ENCODE assay signal across 10 cellular contexts in genomic region chr17:82531431-82531881, GRCh38. TPM values are rescaled to one million over a fixed set of nuclear protein-coding genes. Genes with fewer than 3 reads are reported as not detected.
A peak's percentile ranks its signal among the peaks of the same experiment; 100 is the strongest.
DNase-seq lines count a peak whose midpoint lies in the region; TF ChIP-seq lines count a peak whose summit lies in the region.
"Had no signal": no experiment of that assay in that cellular context is flagged by ENCODE, and none has a peak within 500 bp of the region (broad histone marks: within the 10 kb centered on the region; RNA-seq: fewer than 3 reads in every experiment).

No MANE protein-coding gene starts in this region.

- no peak overlapping the region for H3K4me3 ChIP-seq in foreskin fibroblast (ENCODE audit: low read depth in 1 of 2, low read length in 2 of 2)
- H3K4me3 ChIP-seq in stomach smooth muscle (ENCODE audit: low read length in 2 of 2): no peak overlapping the region
- H3K4me3 ChIP-seq in SJCRH30: no peak overlapping the region

- H3K4me1 ChIP-seq in stomach smooth muscle (ENCODE audit: control insufficient read depth, insufficient read depth, low read length): peaks cover 31% of the 10 kb centered on the region
- no peaks in the 10 kb centered on the region; the same call in 1 of the 2 replicates for H3K4me1 ChIP-seq in SJCRH30

- peak overlapping the region; percentile 35 for H3K27ac Mint-ChIP-seq in activated naive CD8-positive, alpha-beta T cell
- H3K27ac Mint-ChIP-seq in activated naive CD8-positive, alpha-beta T cell treated with anti-CD3 and anti-CD28 coated beads for 36 hours: no peak overlapping the region
- H3K27ac Mint-ChIP-seq in activated CD4-positive, alpha-beta memory T cell treated with anti-CD3 and anti-CD28 coated beads for 36 hours: peak overlapping the region; percentile 68

- no peak overlapping the region for H3K9ac ChIP-seq in stomach smooth muscle (ENCODE audit: low read length in 2 of 2)

- DNase-seq in activated naive CD8-positive, alpha-beta T cell treated with anti-CD3 and anti-CD28 coated beads for 36 hours: no peak
- DNase-seq in activated CD4-positive, alpha-beta memory T cell treated with anti-CD3 and anti-CD28 coated beads for 36 hours: peak; percentile 37
- DNase-seq in foreskin fibroblast: peak; percentile 65 to 80
- DNase-seq in SJCRH30: no peak
- DNase-seq in D341Med (ENCODE audit: low spot score): no peak
- DNase-seq in NAMALWA (ENCODE audit: low spot score): no peak
- DNase-seq: NCI-H2029 treated with DMSO at 0.1 percent for 48 hours had no signal

- TF ChIP-seq CTCF in foreskin fibroblast (IDR thresholded peaks at IDR 0.05; ENCODE audit: low read depth, low read length): no peak

- H3K27me3 ChIP-seq in stomach smooth muscle (ENCODE audit: control insufficient read depth in 1 of 2, insufficient read depth in 2 of 2, low read length in 2 of 2) (no peaks in the 10 kb centered on the region), SJCRH30 (no peaks in the 10 kb centered on the region)

- peaks cover 66% of the 10 kb centered on the region for H3K4me1 Mint-ChIP-seq in activated naive CD8-positive, alpha-beta T cell (ENCODE audit: low read depth)
- peaks cover 57% of the 10 kb centered on the region for H3K4me1 Mint-ChIP-seq in activated naive CD8-positive, alpha-beta T cell treated with anti-CD3 and anti-CD28 coated beads for 36 hours
- H3K4me1 Mint-ChIP-seq in activated CD4-positive, alpha-beta memory T cell treated with anti-CD3 and anti-CD28 coated beads for 36 hours (ENCODE audit: low read depth): peaks cover 64% of the 10 kb centered on the region

- no peaks in the 10 kb centered on the region for H3K9me3 Mint-ChIP-seq in activated naive CD8-positive, alpha-beta T cell (ENCODE audit: low read depth)
- no peaks in the 10 kb centered on the region for H3K9me3 Mint-ChIP-seq in activated naive CD8-positive, alpha-beta T cell treated with anti-CD3 and anti-CD28 coated beads for 36 hours
- no peaks in the 10 kb centered on the region for H3K9me3 Mint-ChIP-seq in activated CD4-positive, alpha-beta memory T cell treated with anti-CD3 and anti-CD28 coated beads for 36 hours
- H3K9me3 Mint-ChIP-seq: neural crest cell had no signal

- H3K4me3 Mint-ChIP-seq in activated naive CD8-positive, alpha-beta T cell: peak overlapping the region; percentile 38
- H3K4me3 Mint-ChIP-seq in activated naive CD8-positive, alpha-beta T cell treated with anti-CD3 and anti-CD28 coated beads for 36 hours: no peak overlapping the region
- no peak overlapping the region for H3K4me3 Mint-ChIP-seq in activated CD4-positive, alpha-beta memory T cell treated with anti-CD3 and anti-CD28 coated beads for 36 hours

- POLR2A ChIA-PET in activated CD4-positive, alpha-beta memory T cell treated with anti-CD3 and anti-CD28 coated beads for 36 hours (lab: Charles Lee): interaction anchor here (1.0 to 1.2 kb wide), 2 partner anchors 10 to 12 kb away, joined by 4 to 5 read pairs; partner anchors contain the start of gene FOXK2

- CTCF ChIA-PET in activated CD4-positive, alpha-beta memory T cell treated with anti-CD3 and anti-CD28 coated beads for 36 hours (lab: Charles Lee): interaction anchor here (1.1 kb wide), 1 partner anchor 22 kb away, joined by 5 read pairs; no protein-coding TSS in a partner anchor

- H3K36me3 ChIP-seq in stomach smooth muscle (ENCODE audit: control insufficient read depth in 2 of 2, insufficient read depth in 2 of 2, low read length in 2 of 2): no peaks in the 10 kb centered on the region
- 0 out of 2 replicates have a peak, but pooled peaks cover 3% of the 10 kb centered on the region for H3K36me3 ChIP-seq in SJCRH30

- H3K27ac ChIP-seq in stomach smooth muscle (ENCODE audit: low read length) (peak overlapping the region; percentile 11), SJCRH30 (no peak overlapping the region)

- H3K36me3 Mint-ChIP-seq in activated naive CD8-positive, alpha-beta T cell: peaks cover 5% of the 10 kb centered on the region
- H3K36me3 Mint-ChIP-seq in activated naive CD8-positive, alpha-beta T cell treated with anti-CD3 and anti-CD28 coated beads for 36 hours: peaks cover 3% of the 10 kb centered on the region
- H3K36me3 Mint-ChIP-seq in activated CD4-positive, alpha-beta memory T cell treated with anti-CD3 and anti-CD28 coated beads for 36 hours: peaks cover 2% of the 10 kb centered on the region

- H3K27me3 Mint-ChIP-seq in activated naive CD8-positive, alpha-beta T cell: no peaks in the 10 kb centered on the region
- H3K27me3 Mint-ChIP-seq in activated naive CD8-positive, alpha-beta T cell treated with anti-CD3 and anti-CD28 coated beads for 36 hours: no peaks in the 10 kb centered on the region
- no peaks in the 10 kb centered on the region for H3K27me3 Mint-ChIP-seq in activated CD4-positive, alpha-beta memory T cell treated with anti-CD3 and anti-CD28 coated beads for 36 hours

- H3K9me3 ChIP-seq in stomach smooth muscle (ENCODE audit: control insufficient read depth in 2 of 2, low read length in 2 of 2) (no peaks in the 10 kb centered on the region), SJCRH30 (replicated peaks) (no peaks in the 10 kb centered on the region)

- intact Hi-C loops in activated CD4-positive, alpha-beta memory T cell treated with anti-CD3 and anti-CD28 coated beads for 36 hours (cut with micrococcal nuclease): loop anchor here (5.0 kb wide), 1 partner anchor 34 kb away; no protein-coding TSS in a partner anchor

RNA-seq across cellular contexts. Expression of gene FOXK2, which starts 11.9 kb away (rescaled TPM):
- total RNA-seq in activated naive CD8-positive, alpha-beta T cell treated with anti-CD3 and anti-CD28 coated beads for 36 hours: 10 to 100 TPM; 59.4 to 67.2 TPM
- 10 to 100 TPM; 49.3 to 60.8 TPM for total RNA-seq in activated CD4-positive, alpha-beta memory T cell treated with anti-CD3 and anti-CD28 coated beads for 36 hours
- total RNA-seq in SJCRH30 (2014; rRNA removed; shearing (Covaris generic)): 87.6 and 95.0 TPM in 2 replicates

Comparison
In these comparisons a context has a peak if more than half of its experiments do, and no peak if none do; other contexts are left out.
1. DNase-seq: peak in activated CD4-positive, alpha-beta memory T cell treated with anti-CD3 and anti-CD28 coated beads for 36 hours (single experiment) and foreskin fibroblast (2 of 2); none in activated naive CD8-positive, alpha-beta T cell treated with anti-CD3 and anti-CD28 coated beads for 36 hours (single experiment), SJCRH30 (0 of 2), D341Med (single experiment) and NAMALWA (single experiment).